1 cellular context compared by ENCODE assay signal in genomic region chr13:20942938-20943518, GRCh38.
TF ChIP-seq lines count a peak whose summit lies in the region.

No MANE protein-coding gene starts in this region.

TF ChIP-seq in GM23338, 12 proteins besides CTCF, POLR2A, EP300 and RAD21:
- TF ChIP-seq ZNF462 (CRISPR knock-in tag; IDR thresholded peaks at IDR 0.05) (no peak), NANOG (IDR thresholded peaks at IDR 0.05; ENCODE audit: borderline replicate concordance) (no peak), ZNF114 (CRISPR knock-in tag; IDR thresholded peaks at IDR 0.05) (no peak), POLR2AphosphoS5 (IDR thresholded peaks at IDR 0.05; ENCODE audit: low read depth) (no peak), REST (IDR thresholded peaks at IDR 0.05; ENCODE audit: unreplicated experiment) (no peak), EZH2phosphoT487 (IDR thresholded peaks at IDR 0.05; ENCODE audit: unreplicated experiment) (no peak), STAT1 (IDR thresholded peaks at IDR 0.05; ENCODE audit: unreplicated experiment) (no peak)
